Comparison of ENCODE assay signal across 18 cellular contexts in genomic region chr17:43665038-43665386, GRCh38. TPM values are rescaled to one million over a fixed set of nuclear protein-coding genes. Genes with fewer than 3 reads are reported as not detected.
DNase-seq lines count a peak whose midpoint lies in the region; ATAC-seq, FAIRE-seq and TF ChIP-seq lines count a peak whose summit lies in the region.
"Had no signal": no experiment of that assay in that cellular context is flagged by ENCODE, and none has a peak within 500 bp of the region (broad histone marks: within the 10 kb centered on the region; RNA-seq: fewer than 3 reads in every experiment).

No MANE protein-coding gene starts in this region.

- H3K36me3 Mint-ChIP-seq in stimulated activated naive B cell treated with anti-CD40 and anti-IgM and Interleukin-4, amounts not matched to agents 10 μg/mL and 1 μg/mL and 100 μg/mL, for 72 hours, result no peaks in the 10 kb centered on the region
- H3K36me3 Mint-ChIP-seq: CD4-positive, alpha-beta memory T cell; naive B cell had no signal

- H3K56ac ChIP-seq in IMR-90 (ENCODE audit: extremely low read depth, insufficient read depth, low read length), result no peak overlapping the region

- H3K14ac ChIP-seq in IMR-90 (replicated peaks; ENCODE audit: low read depth, low read length), result no peak overlapping the region

- no peak overlapping the region for H3K27ac Mint-ChIP-seq in stimulated activated naive B cell treated with anti-CD40 and anti-IgM and Interleukin-4, amounts not matched to agents 10 μg/mL and 1 μg/mL and 100 μg/mL, for 72 hours
- H3K27ac Mint-ChIP-seq: activated CD4-positive, alpha-beta T cell treated with anti-CD3 and anti-CD28 coated beads for 36 hours; CD4-positive, alpha-beta memory T cell; naive B cell had no signal

- H3K9me3 Mint-ChIP-seq in stimulated activated naive B cell treated with anti-CD40 and anti-IgM and Interleukin-4, amounts not matched to agents 10 μg/mL and 1 μg/mL and 100 μg/mL, for 72 hours, result no peaks in the 10 kb centered on the region
- H3K9me3 Mint-ChIP-seq: CD4-positive, alpha-beta memory T cell; naive B cell had no signal

- TF ChIP-seq RAD21 in IMR-90 (IDR thresholded peaks at IDR 0.05; ENCODE audit: low read length) (no peak), HepG2 (CRISPR knock-in tag; IDR thresholded peaks at IDR 0.05) (no peak)

- BruUV-seq in IMR-90 (replicated peaks; lab: Mats Ljungman, UMichigan), result no TSS peak
- BruUV-seq in HepG2 (replicated peaks; lab: Mats Ljungman, UMichigan), result no TSS peak

- peaks cover 0 to 5% of the 10 kb centered on the region in 2 donors for H3K4me1 Mint-ChIP-seq in stimulated activated naive B cell treated with anti-CD40 and anti-IgM and Interleukin-4, amounts not matched to agents 10 μg/mL and 1 μg/mL and 100 μg/mL, for 72 hours
- H3K4me1 Mint-ChIP-seq: naive B cell had no signal

- peaks cover 4% of the 10 kb centered on the region; the same call in 1 of the 2 replicates for H3K9me1 ChIP-seq in IMR-90 (ENCODE audit: insufficient read depth, low read length)

- dilution Hi-C loops in IMR-90 (cut with HindIII; ENCODE audit: low sequenced_read_pairs, unreplicated experiment), result no loop called here

- no peak for FAIRE-seq in HepG2 (lab: Jason Lieb, UNC)
- FAIRE-seq: GM19239 had no signal

- no peak overlapping the region for H2AK5ac ChIP-seq in IMR-90 (ENCODE audit: low read depth, low read length)

- POLR2A ChIA-PET in IMR-90 (lab: Charles Lee; ENCODE audit: unreplicated experiment), result no interaction called here
- POLR2A ChIA-PET in HepG2 (lab: Yijun Ruan, JAX), result interaction anchor here (0.7 to 2.0 kb wide), 16 partner anchors 11 to 139 kb away, joined by 3 to 13 read pairs (median 6); partner anchors contain the start of gene ETV4

- intact Hi-C loops in IMR-90 (cut with micrococcal nuclease) (no loop called here), esophagus muscularis mucosa (cut with DNase I) (no loop called here), HepG2 (cut with micrococcal nuclease; ENCODE audit: unreplicated experiment) (loop anchor here (5.0 kb wide), 1 partner anchor 48 kb away; no protein-coding TSS in a partner anchor), stomach (cut with DNase I; ENCODE audit: low total_unique reads) (no loop called here)

- no peak overlapping the region for H3K4me3 Mint-ChIP-seq in stimulated activated naive B cell treated with anti-CD40 and anti-IgM and Interleukin-4, amounts not matched to agents 10 μg/mL and 1 μg/mL and 100 μg/mL, for 72 hours
- H3K4me3 Mint-ChIP-seq: activated CD4-positive, alpha-beta T cell treated with anti-CD3 and anti-CD28 coated beads for 36 hours; CD4-positive, alpha-beta memory T cell; naive B cell had no signal

- no peak overlapping the region for H3K18ac ChIP-seq in IMR-90 (ENCODE audit: low read depth, low read length)

- no peaks in the 10 kb centered on the region for H3K79me2 ChIP-seq in HepG2 (ENCODE audit: insufficient read depth, low read length)

- H3K36me3 ChIP-seq in IMR-90 (ENCODE audit: control insufficient read depth, insufficient read depth, low read length) (no peaks in the 10 kb centered on the region), esophagus muscularis mucosa (no peaks in the 10 kb centered on the region), HepG2 (replicated peaks in 1 of 2; ENCODE audit: control insufficient read depth in 1 of 2, insufficient read depth in 2 of 2, low read length in 2 of 2) (no peaks in the 10 kb centered on the region), stomach (no peaks in the 10 kb centered on the region)

- no peak overlapping the region for H2BK120ac ChIP-seq in IMR-90 (ENCODE audit: low read depth, low read length)

- H2BK5ac ChIP-seq in IMR-90 (ENCODE audit: low read depth, low read length, poor library complexity, severe bottlenecking), result no peak overlapping the region

- H3K4me2 ChIP-seq in IMR-90 (ENCODE audit: low read depth, low read length) (no peak overlapping the region), HepG2 (ENCODE audit: low read depth, low read length) (peak overlapping the region; percentile 91)

- H3K79me1 ChIP-seq in IMR-90 (ENCODE audit: low read depth in 1 of 2, low read length in 2 of 2), result no peaks in the 10 kb centered on the region

- H3K27me3 Mint-ChIP-seq in stimulated activated naive B cell treated with anti-CD40 and anti-IgM and Interleukin-4, amounts not matched to agents 10 μg/mL and 1 μg/mL and 100 μg/mL, for 72 hours, result peaks cover 34 to 37% of the 10 kb centered on the region in 2 donors
- H3K27me3 Mint-ChIP-seq: CD4-positive, alpha-beta memory T cell had no signal

- H2AFZ ChIP-seq in IMR-90 (replicated peaks; ENCODE audit: low read length, poor library complexity), result no peak overlapping the region
- H2AFZ ChIP-seq in HepG2 (ENCODE audit: low read length), result peak overlapping the region; percentile 97

- no peaks in the 10 kb centered on the region for H3K9me3 ChIP-seq in IMR-90 (ENCODE audit: control insufficient read depth, insufficient read depth, low read length)
- no peaks in the 10 kb centered on the region for H3K9me3 ChIP-seq in esophagus muscularis mucosa
- H3K9me3 ChIP-seq in HepG2 (ENCODE audit: low read length), result no peaks in the 10 kb centered on the region
- no peaks in the 10 kb centered on the region for H3K9me3 ChIP-seq in stomach

- peaks cover 6% of the 10 kb centered on the region; the same call in 1 of the 2 replicates for H3K27me3 ChIP-seq in IMR-90 (ENCODE audit: control insufficient read depth, insufficient read depth, low read length)
- H3K27me3 ChIP-seq in esophagus muscularis mucosa, result peaks cover 0 to 15% (median 0%) of the 10 kb centered on the region in 4 donors
- peaks cover 6 to 19% of the 10 kb centered on the region in 2 experiments; a peak in 4 of 5 replicates for H3K27me3 ChIP-seq in HepG2 (ENCODE audit: control insufficient read depth in 1 of 2, insufficient read depth in 2 of 2, low read length in 2 of 2)
- H3K27me3 ChIP-seq in stomach, result peaks cover 0 to 26% (median 0%) of the 10 kb centered on the region in 3 donors
- H3K27me3 ChIP-seq: foreskin keratinocyte had no signal

- H3K23ac ChIP-seq in IMR-90 (ENCODE audit: low read depth, low read length), result no peak overlapping the region

- no peak overlapping the region for H3K4me3 ChIP-seq in IMR-90 (ENCODE audit: insufficient read depth, low read depth, low read length)
- no peak overlapping the region for H3K4me3 ChIP-seq in esophagus muscularis mucosa
- H3K4me3 ChIP-seq in HepG2 (replicated peaks in 1 of 3; ENCODE audit: insufficient read depth in 1 of 3, low read depth in 2 of 3, low read length in 3 of 3), result peak overlapping the region; percentile 35 to 66 (median 50)
- no peak overlapping the region for H3K4me3 ChIP-seq in stomach
- H3K4me3 ChIP-seq: lung had no signal

- H3K4me1 ChIP-seq in IMR-90 (ENCODE audit: control insufficient read depth, insufficient read depth, low read length), result peaks cover 14% of the 10 kb centered on the region
- H3K4me1 ChIP-seq in esophagus muscularis mucosa, result peaks cover 13 to 34% (median 27%) of the 10 kb centered on the region in 4 donors
- H3K4me1 ChIP-seq in HepG2 (ENCODE audit: insufficient read depth, low read length), result peaks cover 63% of the 10 kb centered on the region
- peaks cover 0 to 21% (median 8%) of the 10 kb centered on the region in 4 donors for H3K4me1 ChIP-seq in stomach

- no peak overlapping the region for H4K8ac ChIP-seq in IMR-90 (ENCODE audit: low read depth in 2 of 2, low read length in 2 of 2)

- no peaks in the 10 kb centered on the region for H4K20me1 ChIP-seq in IMR-90 (ENCODE audit: insufficient read depth, low read length)
- H4K20me1 ChIP-seq in HepG2 (ENCODE audit: insufficient read depth, low read length), result no peaks in the 10 kb centered on the region

- in situ Hi-C loops in IMR-90 (cut with MboI; ENCODE audit: low sequenced_read_pairs) (no loop called here), HepG2 (cut with HindIII; ENCODE audit: extremely low pct_ligation_motif_present, low pct_unique_long_range_greater_than_20kb) (no loop called here)

- no peak overlapping the region for H4K91ac ChIP-seq in IMR-90 (ENCODE audit: insufficient read depth, low read depth, low read length)

- H2BK20ac ChIP-seq in IMR-90 (ENCODE audit: low read depth, low read length), result no peak overlapping the region

- no peak overlapping the region for H2BK15ac ChIP-seq in IMR-90 (ENCODE audit: low read depth, low read length)

- H4K5ac ChIP-seq in IMR-90 (ENCODE audit: low read depth, low read length), result 0 out of 2 replicates have a peak overlapping the region, but pooled peaks have one; percentile 60

- WGBS in IMR-90 (ENCODE audit: extremely low coverage in 2 of 2, insufficient read length in 1 of 2), 2 experiments, result no CpG with 5 or more reads among the region's 7 CpGs
- 46% methylated on average over 3 of the region's 7 CpGs for WGBS in esophagus muscularis mucosa
- WGBS in HepG2 (ENCODE audit: low lambda C conversion rate), result 8% methylated on average over 7 of the region's 7 CpGs
- 61 to 76% (median 70%) methylated on average over 3 to 7 of the region's 7 CpGs for WGBS in stomach, 5 donors

- no peak overlapping the region for H3K4ac ChIP-seq in IMR-90 (ENCODE audit: low read depth, low read length)

- TF ChIP-seq POLR2A in IMR-90 (IDR thresholded peaks at IDR 0.05; ENCODE audit: low read depth, low read length) (no peak), esophagus muscularis mucosa (IDR thresholded peaks at IDR 0.05; ENCODE audit: low read depth) (no peak), HepG2 (IDR thresholded peaks at IDR 0.05; ENCODE audit: insufficient read depth in 1 of 2, low read depth in 2 of 2, low read length in 2 of 2) (no peak), stomach (IDR thresholded peaks at IDR 0.05) (no peak), erythroblast (IDR thresholded peaks at IDR 0.05; ENCODE audit: low read length) (no peak)

- H3K9ac ChIP-seq in IMR-90 (ENCODE audit: low read depth, low read length) (no peak overlapping the region), HepG2 (ENCODE audit: insufficient read depth, low read depth, low read length) (peak overlapping the region; percentile 66)

- CTCF ChIA-PET in IMR-90 (lab: Yijun Ruan, JAX), result interaction anchor here (0.6 kb wide), 1 partner anchor 233 kb away, joined by 5 read pairs; no protein-coding TSS in a partner anchor
- CTCF ChIA-PET in HepG2 (lab: Yijun Ruan, JAX; ENCODE audit: low intra/inter-chr PET ratio, low total read pairs), result no interaction called here

- TF ChIP-seq CTCF in IMR-90 (conservative IDR thresholded peaks at IDR 0.05; ENCODE audit: low read depth, low read length) (no peak), esophagus muscularis mucosa (IDR thresholded peaks at IDR 0.05) (no peak), HepG2 (CRISPR knock-in tag; IDR thresholded peaks at IDR 0.05) (no peak), stomach (IDR thresholded peaks at IDR 0.05) (no peak)

- H3K27ac ChIP-seq in IMR-90 (ENCODE audit: insufficient read depth, low read length) (no peak overlapping the region), esophagus muscularis mucosa (replicated peaks in 1 of 4) (peak overlapping the region; percentile 36 to 72 (median 56)), HepG2 (ENCODE audit: extremely low read length, insufficient read depth, low read length) (peak overlapping the region; percentile 59), stomach (peak overlapping the region in 4 of 5 donors; percentile 2 to 58 (median 24))
- H3K27ac ChIP-seq: foreskin keratinocyte had no signal

- DNase-seq in IMR-90 (no peak), esophagus muscularis mucosa (ENCODE audit: extremely low spot score) (no peak), HepG2 (ENCODE audit: low spot score) (no peak), stomach (no peak), erythroblast (lab: John Stamatoyannopoulos, UW) (no peak), NCI-H1930 (lab: John Stamatoyannopoulos, UW) (no peak)
- no peak for DNase-seq in stimulated activated naive B cell treated with anti-CD40 and anti-IgM and Interleukin-4, amounts not matched to agents 10 μg/mL and 1 μg/mL and 100 μg/mL, for 72 hours
- no peak for DNase-seq in activated T-cell treated with anti-CD3 and anti-CD28 coated beads, Interleukin-2, amount 50 U/mL, for 48 hours
- DNase-seq: activated CD4-positive, alpha-beta T cell treated with anti-CD3 and anti-CD28 coated beads for 36 hours; activated gamma-delta T cell; CD4-positive, alpha-beta memory T cell; central memory CD4-positive, alpha-beta T cell; naive B cell; NCI-H2107 had no signal

- TF ChIP-seq EP300 in esophagus muscularis mucosa (IDR thresholded peaks at IDR 0.05) (no peak), HepG2 (IDR thresholded peaks at IDR 0.05; ENCODE audit: low read depth in 2 of 2, low read length in 2 of 2) (no peak), HepG2 (CRISPR knock-in tag; IDR thresholded peaks at IDR 0.05; ENCODE audit: borderline replicate concordance) (no peak), stomach (IDR thresholded peaks at IDR 0.05) (no peak)

- ATAC-seq in IMR-90 (ENCODE audit: low read depth) (no peak), HepG2 (peak; percentile 69)
- no peak for ATAC-seq in stimulated activated naive B cell treated with anti-CD40 and anti-IgM and Interleukin-4, amounts not matched to agents 10 μg/mL and 1 μg/mL and 100 μg/mL, for 72 hours (replicated peaks)
- ATAC-seq: activated CD4-positive, alpha-beta T cell treated with anti-CD3 and anti-CD28 coated beads for 36 hours had no signal

- no peak overlapping the region for H2AK9ac ChIP-seq in IMR-90 (replicated peaks; ENCODE audit: low read depth, low read length, poor library complexity)

RNA-seq across cellular contexts. Expression of gene MEOX1, which starts 3.3 kb away (rescaled TPM):
- total RNA-seq in IMR-90 (2012; rRNA removed) (0.72 and 0.83 TPM in 2 replicates), esophagus muscularis mucosa (10 to 100 TPM in 3 of 4 donors, 1 to 10 TPM in 1; 6.6 to 16.1 (median 12.9) TPM), HepG2 (2016; rRNA removed; fragmentation: Illumina TruSeq; extraction: Trizol) (not detected in 2 replicates), stomach (1 to 10 TPM in 2 of 5 donors, not detected in 3; 2.0 to 5.1 TPM)
- polyA plus RNA-seq in IMR-90 (2012; rRNA removed) (0.48 and 0.52 TPM in 2 replicates), HepG2 (2011; rRNA removed) (not detected in 2 replicates), stomach (1 to 10 TPM; 1.2 to 3.3 (median 2.6) TPM)
- 0.40 and 0.52 TPM in 2 replicates for polyA plus RNA-seq in IMR-90 (2012; cell fraction: cytosol; rRNA removed)
- polyA plus RNA-seq in IMR-90 (2012; cell fraction: nucleus; rRNA removed; ENCODE audit: low replicate concordance), result 0.32 and 0.38 TPM in 2 replicates
- total RNA-seq in HepG2 (2016; cell fraction: cytosol; rRNA removed; fragmentation: Illumina TruSeq; extraction: Trizol; ENCODE audit: low read depth), result not detected in 2 replicates
- total RNA-seq in HepG2 (2016; cell fraction: insoluble cytoplasmic fraction; rRNA removed; fragmentation: Illumina TruSeq; extraction: Trizol), result not detected in 2 replicates
- not detected in 2 replicates for total RNA-seq in HepG2 (2016; cell fraction: membrane; rRNA removed; fragmentation: Illumina TruSeq; extraction: Trizol)
- not detected in 2 replicates for total RNA-seq in HepG2 (2016; cell fraction: nucleus; rRNA removed; fragmentation: Illumina TruSeq; extraction: Trizol)
- polyA plus RNA-seq in HepG2 (2011; cell fraction: cytosol; rRNA removed), result not detected in 2 replicates
- polyA plus RNA-seq in HepG2 (2011; cell fraction: nucleus; rRNA removed), result not detected in 2 replicates
- not detected in 2 replicates for polyA plus RNA-seq in HepG2 (2012)
- polyA plus RNA-seq in HepG2 (2016; cell fraction: cytosol; fragmentation: Illumina TruSeq; extraction: Trizol; ENCODE audit: low read depth), result not detected in 2 replicates
- not detected in 2 replicates for polyA plus RNA-seq in HepG2 (2016; cell fraction: insoluble cytoplasmic fraction; fragmentation: Illumina TruSeq; extraction: Trizol; ENCODE audit: low read depth)
- polyA plus RNA-seq in HepG2 (2016; cell fraction: membrane; fragmentation: Illumina TruSeq; extraction: Trizol; ENCODE audit: low read depth), result not detected in 2 replicates
- polyA plus RNA-seq in HepG2 (2016; cell fraction: nucleus; fragmentation: Illumina TruSeq; extraction: Trizol; ENCODE audit: insufficient read depth, low read depth), result not detected in 2 replicates
- polyA minus RNA-seq in HepG2 (2011; rRNA and poly(A)+ RNA removed; ENCODE audit: low replicate concordance), result 2.2 TPM in 1 of 2 replicates, not detected in the other
- polyA minus RNA-seq in HepG2 (2011; cell fraction: cytosol; rRNA and poly(A)+ RNA removed), result not detected in 2 replicates
- not detected in 2 replicates for polyA minus RNA-seq in HepG2 (2011; cell fraction: nucleus; rRNA and poly(A)+ RNA removed)
- total RNA-seq: pulmonary artery endothelial cell had no signal

Comparison
In these comparisons a context has a peak if more than half of its experiments do, and no peak if none do; other contexts are left out.
1. H3K4me3 ChIP-seq: peak in HepG2 (3 of 3); none in IMR-90 (single experiment), esophagus muscularis mucosa (0 of 4) and stomach (0 of 4).